ENCODE assay signal across 8 cellular contexts in the genomic region with DNA sequence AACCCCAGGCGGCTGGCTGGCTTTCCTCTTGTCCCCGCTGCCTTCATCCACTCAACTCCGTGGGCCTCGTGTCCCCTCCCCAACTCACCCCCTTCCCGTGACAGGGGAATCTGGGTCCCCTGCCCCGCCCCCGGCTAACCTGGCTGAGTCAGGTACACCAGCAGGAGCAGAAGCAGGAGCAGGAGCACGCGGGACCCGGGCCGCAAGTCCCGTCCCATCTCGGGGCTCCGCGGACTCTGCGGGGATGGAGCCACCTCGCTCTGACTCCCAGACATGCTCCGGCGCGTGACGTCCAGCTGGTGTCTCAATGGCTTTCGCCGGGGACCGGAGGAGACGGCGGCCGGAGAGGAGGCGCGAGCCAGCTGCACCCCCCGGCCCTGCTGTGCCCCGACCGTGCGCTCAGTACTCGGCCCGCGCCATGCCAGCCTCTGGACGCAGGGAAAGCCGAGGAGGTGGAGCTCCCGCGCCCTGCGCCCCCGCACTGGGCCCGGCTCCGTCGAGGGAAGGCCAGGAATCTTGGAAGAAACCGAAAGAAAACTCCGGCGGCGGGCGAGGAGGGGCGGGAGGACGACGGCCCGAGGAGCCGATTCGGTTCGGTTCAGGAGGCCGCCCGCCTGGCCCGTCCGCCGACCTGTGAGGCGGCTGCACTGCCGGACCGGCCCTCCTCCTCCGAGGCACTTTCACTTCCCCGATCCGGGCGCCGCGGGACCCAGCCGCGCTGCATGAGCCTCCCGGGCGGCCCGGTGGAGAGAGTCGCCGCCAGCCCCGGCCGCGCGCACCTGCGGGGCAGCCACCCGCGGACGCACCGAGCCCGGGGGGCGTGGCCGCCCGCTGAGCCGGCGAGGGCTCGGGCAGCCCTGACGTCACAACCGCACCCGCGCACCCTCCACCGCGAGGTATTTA. TPM values are rescaled to one million over a fixed set of nuclear protein-coding genes. Genes with fewer than 3 reads are reported as not detected.
DNase-seq lines count a peak whose midpoint lies in the region; ATAC-seq and TF ChIP-seq lines count a peak whose summit lies in the region.

A gene with protein sequence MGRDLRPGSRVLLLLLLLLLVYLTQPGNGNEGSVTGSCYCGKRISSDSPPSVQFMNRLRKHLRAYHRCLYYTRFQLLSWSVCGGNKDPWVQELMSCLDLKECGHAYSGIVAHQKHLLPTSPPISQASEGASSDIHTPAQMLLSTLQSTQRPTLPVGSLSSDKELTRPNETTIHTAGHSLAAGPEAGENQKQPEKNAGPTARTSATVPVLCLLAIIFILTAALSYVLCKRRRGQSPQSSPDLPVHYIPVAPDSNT (minus strand): TSS at position 807 of the 903 bp plus-strand sequence. CDS start 589 bp downstream, at position 218.
A gene with protein sequence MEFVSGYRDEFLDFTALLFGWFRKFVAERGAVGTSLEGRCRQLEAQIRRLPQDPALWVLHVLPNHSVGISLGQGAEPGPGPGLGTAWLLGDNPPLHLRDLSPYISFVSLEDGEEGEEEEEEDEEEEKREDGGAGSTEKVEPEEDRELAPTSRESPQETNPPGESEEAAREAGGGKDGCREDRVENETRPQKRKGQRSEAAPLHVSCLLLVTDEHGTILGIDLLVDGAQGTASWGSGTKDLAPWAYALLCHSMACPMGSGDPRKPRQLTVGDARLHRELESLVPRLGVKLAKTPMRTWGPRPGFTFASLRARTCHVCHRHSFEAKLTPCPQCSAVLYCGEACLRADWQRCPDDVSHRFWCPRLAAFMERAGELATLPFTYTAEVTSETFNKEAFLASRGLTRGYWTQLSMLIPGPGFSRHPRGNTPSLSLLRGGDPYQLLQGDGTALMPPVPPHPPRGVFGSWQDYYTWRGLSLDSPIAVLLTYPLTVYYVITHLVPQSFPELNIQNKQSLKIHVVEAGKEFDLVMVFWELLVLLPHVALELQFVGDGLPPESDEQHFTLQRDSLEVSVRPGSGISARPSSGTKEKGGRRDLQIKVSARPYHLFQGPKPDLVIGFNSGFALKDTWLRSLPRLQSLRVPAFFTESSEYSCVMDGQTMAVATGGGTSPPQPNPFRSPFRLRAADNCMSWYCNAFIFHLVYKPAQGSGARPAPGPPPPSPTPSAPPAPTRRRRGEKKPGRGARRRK (plus strand): TSS at position 712 of the 903 bp plus-strand sequence. CDS start 716 bp downstream, outside the sequence.

- peak within 1 kb of the TSS; percentile 18 to 82 for H3K27ac Mint-ChIP-seq in natural killer cell treated with Interleukin-12 subunit alpha and Interleukin-12 subunit beta and Interleukin-15 and Interleukin-18, amount 100 ng/mL, for 72 hours

- DNase-seq in GM19240 (ENCODE audit: insufficient read length, low spot score) (peak; percentile 55), NCI-H510A (lab: John Stamatoyannopoulos, UW) (peak; percentile 14), activated T-helper 1 cell treated with Interleukin-2 at 50 U/mL for 16 hours (ENCODE audit: low read depth) (peak; percentile 42), fibroblast of peridontal ligament (ENCODE audit: extremely low read depth) (peak; percentile 38), tibial artery (peak; percentile 51 to 78), NCI-H1694 treated with DMSO at 0.1 percent for 48 hours (lab: John Stamatoyannopoulos, UW) (no peak), NCI-H2029 treated with DMSO at 0.1 percent for 48 hours (lab: John Stamatoyannopoulos, UW) (no peak)
- peak; percentile 74 for DNase-seq in natural killer cell treated with Interleukin-12 subunit alpha and Interleukin-12 subunit beta and Interleukin-15 and Interleukin-18, amount 100 ng/mL, for 72 hours (ENCODE audit: low spot score)

- peak; percentile 71 to 80 for ATAC-seq in natural killer cell treated with Interleukin-12 subunit alpha and Interleukin-12 subunit beta and Interleukin-15 and Interleukin-18, amount 100 ng/mL, for 72 hours

- H3K4me1 Mint-ChIP-seq in natural killer cell treated with Interleukin-12 subunit alpha and Interleukin-12 subunit beta and Interleukin-15 and Interleukin-18, amount 100 ng/mL, for 72 hours (ENCODE audit: low read depth in 2 of 2): peaks cover 29 to 34% of the 10 kb centered on the region in 2 donors

- H3K4me3 ChIP-seq in tibial artery: peak within 1 kb of the TSS; percentile 68 to 83

- H3K27ac ChIP-seq in tibial artery: peak within 1 kb of the TSS; percentile 66 to 69

- peaks cover 0 to 10% of the 10 kb centered on the region in 2 donors for H3K27me3 ChIP-seq in tibial artery

- peak within 1 kb of the TSS; percentile 85 for H3K4me3 Mint-ChIP-seq in natural killer cell treated with Interleukin-12 subunit alpha and Interleukin-12 subunit beta and Interleukin-15 and Interleukin-18, amount 100 ng/mL, for 72 hours

- H3K9me3 ChIP-seq in tibial artery: no peaks in the 10 kb centered on the region

- intact Hi-C loops in tibial artery (cut with DNase I; ENCODE audit: low total_unique reads): no loop called here

- H3K9me3 Mint-ChIP-seq in natural killer cell treated with Interleukin-12 subunit alpha and Interleukin-12 subunit beta and Interleukin-15 and Interleukin-18, amount 100 ng/mL, for 72 hours: no peaks in the 10 kb centered on the region

- H3K36me3 ChIP-seq in tibial artery: peaks cover 0 to 9% (median 0%) of the 10 kb centered on the region in 3 donors

- no peak for TF ChIP-seq CTCF in tibial artery (IDR thresholded peaks at IDR 0.05)

- H3K27me3 Mint-ChIP-seq in natural killer cell treated with Interleukin-12 subunit alpha and Interleukin-12 subunit beta and Interleukin-15 and Interleukin-18, amount 100 ng/mL, for 72 hours: peaks cover 15 to 25% of the 10 kb centered on the region in 2 donors

- H3K36me3 Mint-ChIP-seq in natural killer cell treated with Interleukin-12 subunit alpha and Interleukin-12 subunit beta and Interleukin-15 and Interleukin-18, amount 100 ng/mL, for 72 hours: peaks cover 9% of the 10 kb centered on the region

- H3K4me1 ChIP-seq in tibial artery: peaks cover 0 to 14% (median 11%) of the 10 kb centered on the region in 4 donors

RNA-seq across cellular contexts. Expression of the first gene that starts in this region (rescaled TPM):
- total RNA-seq in natural killer cell treated with Interleukin-12 subunit alpha and Interleukin-12 subunit beta and Interleukin-15 and Interleukin-18, amount 100 ng/mL, for 72 hours: 10 to 100 TPM; 22.6 to 46.3 TPM

RNA-seq across cellular contexts. Expression of the second gene that starts in this region (rescaled TPM):
- 1 to 10 TPM; 1.0 to 2.3 TPM for total RNA-seq in natural killer cell treated with Interleukin-12 subunit alpha and Interleukin-12 subunit beta and Interleukin-15 and Interleukin-18, amount 100 ng/mL, for 72 hours

Comparison
In these comparisons a context has a peak if more than half of its experiments do, and no peak if none do; other contexts are left out.
1. DNase-seq: peak in GM19240 (single experiment), NCI-H510A (single experiment), activated T-helper 1 cell treated with Interleukin-2 at 50 U/mL for 16 hours (single experiment), fibroblast of peridontal ligament (single experiment), natural killer cell treated with Interleukin-12 subunit alpha and Interleukin-12 subunit beta and Interleukin-15 and Interleukin-18, amount 100 ng/mL, for 72 hours (single experiment) and tibial artery (2 of 2); none in NCI-H1694 treated with DMSO at 0.1 percent for 48 hours (single experiment) and NCI-H2029 treated with DMSO at 0.1 percent for 48 hours (single experiment).